In genomic region chr10:15180736-15181135, GRCh38 we compare ENCODE assay signal across 15 cellular contexts. TPM values are rescaled to one million over a fixed set of nuclear protein-coding genes. Genes with fewer than 3 reads are reported as not detected.
DNase-seq lines count a peak whose midpoint lies in the region; ATAC-seq and FAIRE-seq lines count a peak whose summit lies in the region.
"Had no signal": no experiment of that assay in that cellular context is flagged by ENCODE, and none has a peak within 500 bp of the region (broad histone marks: within the 10 kb centered on the region; RNA-seq: fewer than 3 reads in every experiment).

No MANE protein-coding gene starts in this region.

- H4K91ac ChIP-seq in mesenchymal stem cell (ENCODE audit: low read length) = no peak overlapping the region

- H3K27me3 ChIP-seq in mesenchymal stem cell (ENCODE audit: control insufficient read depth in 1 of 2, insufficient read depth in 1 of 2, low read length in 2 of 2) = no peaks in the 10 kb centered on the region
- H3K27me3 ChIP-seq in right cardiac atrium (ENCODE audit: control insufficient read depth, insufficient read depth) = no peaks in the 10 kb centered on the region
- H3K27me3 ChIP-seq: BLaER1 treated with 17β-estradiol and CSF1 and Interleukin-3, amounts not matched to agents 10 nM and 100 nM had no signal

- H3K4me3 ChIP-seq in mesenchymal stem cell (ENCODE audit: insufficient read depth in 1 of 2, low read depth in 1 of 2, low read length in 2 of 2) = no peak overlapping the region
- no peak overlapping the region for H3K4me3 ChIP-seq in right cardiac atrium (ENCODE audit: low read length)
- H3K4me3 ChIP-seq: BLaER1 treated with 17β-estradiol and CSF1 and Interleukin-3, amounts not matched to agents 10 nM and 100 nM; HAP-1 had no signal

- H2BK12ac ChIP-seq in mesenchymal stem cell (ENCODE audit: low read length in 2 of 2) = no peak overlapping the region

- H2BK15ac ChIP-seq in mesenchymal stem cell (ENCODE audit: low read depth, poor library complexity, severe bottlenecking) = no peak overlapping the region

- H3K18ac ChIP-seq in mesenchymal stem cell (ENCODE audit: low read depth in 1 of 2, low read length in 2 of 2) = no peak overlapping the region

- no peak overlapping the region for H2BK5ac ChIP-seq in mesenchymal stem cell (ENCODE audit: low read depth, low read length, poor library complexity, severe bottlenecking)

- DNase-seq in AG20443 (ENCODE audit: low spot score) (peak; percentile 25), RPMI7951 (ENCODE audit: low read depth) (peak; percentile 90), fibroblast of gingiva (ENCODE audit: low read depth) (peak; percentile 27), mesenchymal stem cell (peak; percentile 77), GM19239 (ENCODE audit: insufficient read length, low spot score) (no peak), right cardiac atrium (no peak)
- DNase-seq: NCI-H1930; NCI-H2171; NCI-H446; NK-92 treated with Interleukin-12 subunit alpha and Interleukin-12 subunit beta, amount 100 ng/mL, for 24 hours had no signal

- no peak overlapping the region for H2AFZ ChIP-seq in mesenchymal stem cell (ENCODE audit: low read depth, low read length)

- H2AK5ac ChIP-seq in mesenchymal stem cell (ENCODE audit: low read length, severe bottlenecking) = no peak overlapping the region

- no peak overlapping the region for H4K8ac ChIP-seq in mesenchymal stem cell (ENCODE audit: low read length)

- H3K4me2 ChIP-seq in mesenchymal stem cell (ENCODE audit: low read length, poor library complexity, severe bottlenecking) = no peak overlapping the region
- H3K4me2 ChIP-seq: BLaER1 treated with 17β-estradiol and CSF1 and Interleukin-3, amounts not matched to agents 10 nM and 100 nM had no signal

- H3K27ac ChIP-seq in mesenchymal stem cell (ENCODE audit: low read length, poor library complexity, severe bottlenecking) (no peak overlapping the region), right cardiac atrium (ENCODE audit: low read length) (no peak overlapping the region)
- H3K27ac ChIP-seq: BLaER1 treated with 17β-estradiol and CSF1 and Interleukin-3, amounts not matched to agents 10 nM and 100 nM; RWPE1 had no signal

- WGBS in mesenchymal stem cell = 73% methylated on average over 5 of the region's 5 CpGs
- 74% methylated on average over 5 of the region's 5 CpGs for WGBS in right cardiac atrium

- no peak overlapping the region for H2BK120ac ChIP-seq in mesenchymal stem cell (ENCODE audit: low read depth, low read length)

- H3K4me1 ChIP-seq in mesenchymal stem cell (ENCODE audit: control insufficient read depth, insufficient read depth, low read depth, low read length) (no peaks in the 10 kb centered on the region), right cardiac atrium (ENCODE audit: control insufficient read depth, insufficient read depth, low read length) (no peaks in the 10 kb centered on the region)
- H3K4me1 ChIP-seq: BLaER1 treated with 17β-estradiol and CSF1 and Interleukin-3, amounts not matched to agents 10 nM and 100 nM; HAP-1 had no signal

- no peak for FAIRE-seq in GM19239 (lab: Jason Lieb, UNC)

- H3K36me3 ChIP-seq in mesenchymal stem cell (ENCODE audit: control insufficient read depth in 1 of 2, insufficient read depth in 2 of 2, low read depth in 1 of 2, low read length in 2 of 2) = no peaks in the 10 kb centered on the region
- H3K36me3 ChIP-seq: BLaER1 treated with 17β-estradiol and CSF1 and Interleukin-3, amounts not matched to agents 10 nM and 100 nM; HAP-1 had no signal

- no peak overlapping the region for H3K9ac ChIP-seq in mesenchymal stem cell (ENCODE audit: low read length)
- H3K9ac ChIP-seq: BLaER1 treated with 17β-estradiol and CSF1 and Interleukin-3, amounts not matched to agents 10 nM and 100 nM had no signal

- H3K14ac ChIP-seq in mesenchymal stem cell (ENCODE audit: low read length in 2 of 2) = no peak overlapping the region

- H3K9me3 ChIP-seq in mesenchymal stem cell (ENCODE audit: control insufficient read depth, low read length) = no peaks in the 10 kb centered on the region
- H3K9me3 ChIP-seq in right cardiac atrium (ENCODE audit: control insufficient read depth, low read length) = no peaks in the 10 kb centered on the region
- H3K9me3 ChIP-seq: HAP-1 had no signal

- H3K4ac ChIP-seq in mesenchymal stem cell (ENCODE audit: low read depth in 1 of 2, low read length in 2 of 2) = no peak overlapping the region

- H3K79me1 ChIP-seq in mesenchymal stem cell (replicated peaks; ENCODE audit: low read length, poor library complexity, severe bottlenecking) = no peaks in the 10 kb centered on the region

- ATAC-seq in HG02588 (IDR thresholded peaks at IDR 0.05; ENCODE audit: unreplicated experiment) (no peak), HG02870 (IDR thresholded peaks at IDR 0.05; ENCODE audit: unreplicated experiment) (no peak), right cardiac atrium (no peak)

- no peak overlapping the region for H3K23ac ChIP-seq in mesenchymal stem cell (ENCODE audit: low read length in 2 of 2)

- intact Hi-C loops in right cardiac atrium (cut with DNase I) = no loop called here

RNA-seq across cellular contexts. Expression of gene NMT2, which starts 12.2 kb away (rescaled TPM):
- total RNA-seq in RPMI7951 (2014; rRNA removed; shearing (Covaris generic)) = 39.5 and 45.5 TPM in 2 replicates
- polyA plus RNA-seq in mesenchymal stem cell (2013, experiment 1 of 2) = 14.5 TPM
- polyA plus RNA-seq in mesenchymal stem cell (2013, experiment 2 of 2) = 14.9 TPM
- 10 to 100 TPM; 10.1 to 11.9 (median 11.1) TPM for total RNA-seq in right cardiac atrium
- 7.0 TPM for polyA plus RNA-seq in right cardiac atrium

Comparison
In these comparisons a context has a peak if more than half of its experiments do, and no peak if none do; other contexts are left out.
1. DNase-seq: peak in AG20443 (single experiment), RPMI7951 (single experiment), fibroblast of gingiva (single experiment) and mesenchymal stem cell (single experiment); none in GM19239 (single experiment) and right cardiac atrium (0 of 3).